Comparison of ENCODE assay signal across 26 cellular contexts in the genomic region with DNA sequence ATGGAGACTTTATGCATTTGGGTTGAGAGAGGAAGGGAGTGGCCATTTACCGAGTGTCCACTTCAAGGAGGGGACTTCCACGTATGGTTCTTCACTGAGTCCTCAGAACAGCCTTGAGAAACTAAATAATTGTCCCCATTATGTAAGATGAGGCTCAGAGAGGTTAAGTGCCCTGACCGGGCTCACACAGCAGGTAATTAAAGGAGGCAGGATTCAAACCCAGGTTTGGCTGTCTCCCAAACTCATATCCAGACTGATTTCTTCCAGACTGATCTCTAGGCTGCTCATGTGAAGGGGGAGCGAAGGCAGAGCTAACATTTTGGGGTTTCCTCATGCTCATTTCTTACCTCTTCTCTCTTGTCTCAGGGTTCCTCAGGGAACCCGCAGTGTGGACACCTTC.
"Had no signal": no experiment of that assay in that cellular context is flagged by ENCODE, and none has a peak within 500 bp of the region (broad histone marks: within the 10 kb centered on the region; RNA-seq: fewer than 3 reads in every experiment).

No MANE protein-coding gene starts in this region.

- H3K27ac ChIP-seq: colonic mucosa, dorsolateral prefrontal cortex, epithelial cell of prostate, esophagus squamous epithelium, gastrocnemius medialis, heart right ventricle, left lung, lower lobe of right lung had no signal

- H3K4me3 Mint-ChIP-seq: mesothelial cell of epicardium; naive thymus-derived CD4-positive, alpha-beta T cell had no signal

- ATAC-seq: esophagus mucosa; gastrocnemius medialis; heart right ventricle; left cardiac atrium; left lung; left ventricle myocardium superior; lower lobe of right lung; naive thymus-derived CD4-positive, alpha-beta T cell had no signal

- H3K36me3 Mint-ChIP-seq: mesothelial cell of epicardium; naive thymus-derived CD4-positive, alpha-beta T cell had no signal

- H3K27ac Mint-ChIP-seq: mesothelial cell of epicardium; naive thymus-derived CD4-positive, alpha-beta T cell had no signal

- H3K4me1 ChIP-seq: colonic mucosa had no signal

- H3K9me3 ChIP-seq: colonic mucosa, esophagus squamous epithelium, gastrocnemius medialis, heart right ventricle, left lung, lower lobe of right lung had no signal

- FAIRE-seq: islet of Langerhans, keratinocyte had no signal

- H3K36me3 ChIP-seq: colonic mucosa, esophagus squamous epithelium, gastrocnemius medialis, heart right ventricle, left lung, lower lobe of right lung had no signal

- DNase-seq: colonic mucosa; cortex of kidney; dermis blood vessel endothelial cell; dorsolateral prefrontal cortex; effector CD4-positive, alpha-beta T cell; effector memory CD4-positive, alpha-beta T cell; erythroblast; esophagus squamous epithelium; foreskin fibroblast; foreskin melanocyte; gastrocnemius medialis; glutamatergic neuron; head of caudate nucleus; heart right ventricle; hippocampal formation; left cardiac atrium; left lung; left ventricle myocardium superior; lower lobe of right lung; mesenchymal stem cell; naive thymus-derived CD4-positive, alpha-beta T cell had no signal

- H3K4me3 ChIP-seq: colonic mucosa, dorsolateral prefrontal cortex, esophagus squamous epithelium, gastrocnemius medialis, heart right ventricle, left lung, lower lobe of right lung had no signal

- H3K9me3 Mint-ChIP-seq: mesothelial cell of epicardium; naive thymus-derived CD4-positive, alpha-beta T cell had no signal
